21 cellular contexts compared by ENCODE assay signal in the genomic region with DNA sequence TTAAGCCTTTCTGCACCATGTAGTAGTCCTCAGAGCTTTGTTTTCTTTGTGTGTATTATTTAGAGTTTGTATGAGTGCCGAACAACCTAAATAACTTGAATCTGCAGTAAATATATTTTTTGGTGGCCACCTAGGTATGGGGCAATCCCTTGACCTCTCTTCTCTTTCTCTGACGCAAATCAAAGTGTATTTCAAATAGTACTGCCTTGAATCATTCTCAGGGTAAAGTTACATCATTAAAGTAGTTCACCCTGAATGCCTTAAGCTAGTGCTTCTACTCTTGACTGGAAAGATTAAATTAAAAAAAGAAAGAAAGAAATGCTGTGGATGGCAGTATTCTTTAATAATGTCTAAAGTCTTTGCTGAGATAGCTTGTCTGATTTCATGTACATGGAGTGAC.
"Had no signal": no experiment of that assay in that cellular context is flagged by ENCODE, and none has a peak within 500 bp of the region (broad histone marks: within the 10 kb centered on the region; RNA-seq: fewer than 3 reads in every experiment).

No MANE protein-coding gene starts in this region.

- H3K27ac ChIP-seq: cardiac muscle cell, dorsolateral prefrontal cortex, hepatocyte, left lung, pancreas, sigmoid colon had no signal

- H3K27ac Mint-ChIP-seq: activated naive CD8-positive, alpha-beta T cell treated with anti-CD3 and anti-CD28 coated beads, Interleukin-2, amount 10 ng/mL, durations not matched to agents 7 days and 5 days; activated T-helper 1 cell treated with anti-CD3 and anti-CD28 coated beads, Interleukin-12 subunit alpha, Interleukin-12 subunit beta, Interleukin-2, Interleukin-4 antibody, amounts not matched to agents 30 ng/mL and 10 ng/mL and 1 ng/mL, durations not matched to agents 14 hours and 24 hours and 36 hours; endodermal cell; naive thymus-derived CD4-positive, alpha-beta T cell had no signal

- H3K4me3 ChIP-seq: cardiac muscle cell, dorsolateral prefrontal cortex, hepatocyte, left lung, mucosa of descending colon, pancreas, sigmoid colon had no signal

- H3K4me3 Mint-ChIP-seq: activated naive CD8-positive, alpha-beta T cell treated with anti-CD3 and anti-CD28 coated beads, Interleukin-2, amount 10 ng/mL, durations not matched to agents 7 days and 5 days; activated T-helper 1 cell treated with anti-CD3 and anti-CD28 coated beads, Interleukin-12 subunit alpha, Interleukin-12 subunit beta, Interleukin-2, Interleukin-4 antibody, amounts not matched to agents 30 ng/mL and 10 ng/mL and 1 ng/mL, durations not matched to agents 14 hours and 24 hours and 36 hours; endodermal cell; naive thymus-derived CD4-positive, alpha-beta T cell had no signal

- H3K36me3 ChIP-seq: cardiac muscle cell, left lung, pancreas, sigmoid colon had no signal

- H3K27me3 ChIP-seq: cardiac muscle cell, dorsolateral prefrontal cortex, hepatocyte, left lung, pancreas, sigmoid colon had no signal

- H3K27me3 Mint-ChIP-seq: activated naive CD8-positive, alpha-beta T cell treated with anti-CD3 and anti-CD28 coated beads, Interleukin-2, amount 10 ng/mL, durations not matched to agents 7 days and 5 days; naive thymus-derived CD4-positive, alpha-beta T cell had no signal

- H3K4me1 ChIP-seq: left lung, pancreas, sigmoid colon had no signal

- DNase-seq: activated CD4-positive, alpha-beta T cell treated with anti-CD3 and anti-CD28 coated beads, Interleukin-2, amount 50 U/mL, for 1 hour; activated CD8-positive, alpha-beta memory T cell treated with anti-CD3 and anti-CD28 coated beads for 24 hours; activated naive CD4-positive, alpha-beta T cell; activated naive CD8-positive, alpha-beta T cell treated with anti-CD3 and anti-CD28 coated beads, Interleukin-2, amount 10 ng/mL, durations not matched to agents 7 days and 5 days; anterior cingulate cortex; dorsolateral prefrontal cortex; endodermal cell; erythroblast; islet precursor cell; left lung; mammary epithelial cell; mucosa of descending colon; naive thymus-derived CD4-positive, alpha-beta T cell; pancreas; sigmoid colon; stimulated activated CD4-positive, alpha-beta T cell treated with anti-CD3 and anti-CD28 coated beads, Interleukin-12 subunit alpha, Interleukin-12 subunit beta, amount 100 ng/mL, for 4 hours; stimulated activated CD4-positive, alpha-beta T cell treated with anti-CD3 and anti-CD28 coated beads, Interleukin-2, amount 100 ng/mL, for 24 hours; T-helper 9 cell had no signal

- H3K9me3 ChIP-seq: left lung, mucosa of descending colon, pancreas had no signal

- H3K4me1 Mint-ChIP-seq: activated naive CD8-positive, alpha-beta T cell treated with anti-CD3 and anti-CD28 coated beads, Interleukin-2, amount 10 ng/mL, durations not matched to agents 7 days and 5 days; naive thymus-derived CD4-positive, alpha-beta T cell had no signal

- H3K79me2 ChIP-seq: hepatocyte had no signal

- H3K36me3 Mint-ChIP-seq: activated naive CD8-positive, alpha-beta T cell treated with anti-CD3 and anti-CD28 coated beads, Interleukin-2, amount 10 ng/mL, durations not matched to agents 7 days and 5 days; naive thymus-derived CD4-positive, alpha-beta T cell had no signal

- H3K4me2 ChIP-seq: hepatocyte had no signal
